Comparison of ENCODE assay signal across 22 cellular contexts in the genomic region with DNA sequence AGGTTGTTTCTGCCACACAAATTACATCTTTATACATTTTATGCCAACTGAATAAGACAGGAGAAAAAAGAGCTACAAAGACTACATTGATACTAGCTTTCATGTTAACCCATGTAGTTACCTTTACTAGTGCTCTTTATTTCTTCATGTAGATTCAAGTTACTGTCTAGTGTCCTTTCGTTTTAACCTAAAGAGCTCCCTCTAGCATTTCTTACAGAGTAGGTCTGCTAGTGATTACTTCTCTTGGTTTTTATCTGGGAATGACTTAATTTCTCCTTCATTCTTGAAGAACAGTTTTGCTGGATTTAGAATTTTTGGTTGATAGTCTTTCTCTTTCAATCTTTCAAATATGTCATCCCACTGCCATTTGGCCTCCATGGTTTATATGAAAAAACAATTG. TPM values are rescaled to one million over a fixed set of nuclear protein-coding genes. Genes with fewer than 3 reads are reported as not detected.
A peak's percentile ranks its signal among the peaks of the same experiment; 100 is the strongest.
DNase-seq lines count a peak whose midpoint lies in the region; ATAC-seq, FAIRE-seq and TF ChIP-seq lines count a peak whose summit lies in the region.
"Had no signal": no experiment of that assay in that cellular context is flagged by ENCODE, and none has a peak within 500 bp of the region (broad histone marks: within the 10 kb centered on the region; RNA-seq: fewer than 3 reads in every experiment).

No MANE protein-coding gene starts in this region.

- TF ChIP-seq CTCF in A549 (IDR thresholded peaks at IDR 0.05), result peak; percentile 42
- peak; percentile 50 for TF ChIP-seq CTCF in OCI-LY3 (IDR thresholded peaks at IDR 0.05; ENCODE audit: low read depth, low read length)
- TF ChIP-seq CTCF in endodermal cell (conservative IDR thresholded peaks at IDR 0.05), result peak; percentile 60

- WGBS in A549 (ENCODE audit: missing lambda C conversion rate), result 3% methylated on average over 1 of the region's 1 CpG
- WGBS in endodermal cell (ENCODE audit: insufficient coverage in 1 of 2, insufficient read length in 1 of 2), 2 experiments, result 15 to 33% methylated on average over 1 of the region's 1 CpG

- H3K4me3 ChIP-seq in A549 (no peak overlapping the region), OCI-LY3 (ENCODE audit: low read length) (no peak overlapping the region), endodermal cell (ENCODE audit: low read length) (no peak overlapping the region)
- H3K4me3 ChIP-seq: adrenal gland, hepatocyte, stomach, uterus had no signal

- ATAC-seq in A549, result peak in 1 of 2 experiments; percentile 41; a peak in 1 of 6 replicates
- ATAC-seq in GM21528 (IDR thresholded peaks at IDR 0.05; ENCODE audit: low FRiP score, unreplicated experiment), result no peak
- ATAC-seq: left cardiac atrium, Right ventricle myocardium inferior had no signal

- DNase-seq in A549 (ENCODE audit: low read depth in 1 of 2, low spot score in 1 of 2), result peak in 1 of 2 experiments; percentile 33
- peak; percentile 38 for DNase-seq in ELR (ENCODE audit: low read depth)
- DNase-seq in endodermal cell, result no peak
- no peak for DNase-seq in effector CD8-positive, alpha-beta T cell (lab: John Stamatoyannopoulos, UW)
- DNase-seq in glomerular visceral epithelial cell (ENCODE audit: extremely low spot score), result no peak
- no peak for DNase-seq in NCI-H2029 (lab: John Stamatoyannopoulos, UW)
- DNase-seq: activated CD4-positive, alpha-beta T cell treated with anti-CD3 and anti-CD28 coated beads, Interleukin-2, amount 50 U/mL, for 48 hours; activated T-cell treated with anti-CD3 and anti-CD28 coated beads, Interleukin-2, amount 50 U/mL, for 48 hours; adrenal gland; DMS79; left cardiac atrium; NCI-H146; posterior cingulate gyrus; stomach; uterus had no signal

- H3K36me3 ChIP-seq in OCI-LY3 (replicated peaks; ENCODE audit: low read depth, low read length), result no peaks in the 10 kb centered on the region
- H3K36me3 ChIP-seq in endodermal cell (ENCODE audit: control insufficient read depth, insufficient read depth, low read length), result no peaks in the 10 kb centered on the region
- H3K36me3 ChIP-seq: adrenal gland, stomach, uterus had no signal

- H3K27me3 ChIP-seq in OCI-LY3 (ENCODE audit: low read depth, low read length) (peaks cover 40% of the 10 kb centered on the region), endodermal cell (ENCODE audit: control insufficient read depth, insufficient read depth, low read length, poor library complexity, severe bottlenecking) (peaks cover 28% of the 10 kb centered on the region)
- H3K27me3 ChIP-seq: adrenal gland, hepatocyte, uterus had no signal

- no peaks in the 10 kb centered on the region for H3K36me3 Mint-ChIP-seq in endodermal cell (ENCODE audit: low read depth)

- H3K4me1 Mint-ChIP-seq in endodermal cell, result peaks cover 7% of the 10 kb centered on the region
- H3K4me1 Mint-ChIP-seq: IgD-negative memory B cell had no signal

- TF ChIP-seq EP300 in A549 (IDR thresholded peaks at IDR 0.05), result no peak

- H3K4me1 ChIP-seq in A549 (peaks cover 18% of the 10 kb centered on the region), OCI-LY3 (ENCODE audit: low read length) (no peaks in the 10 kb centered on the region), endodermal cell (ENCODE audit: control insufficient read depth, insufficient read depth, low read length) (peaks cover 3% of the 10 kb centered on the region)
- H3K4me1 ChIP-seq: adrenal gland, uterus had no signal

- no peak overlapping the region for H2AFZ ChIP-seq in OCI-LY3 (ENCODE audit: low read depth, low read length)
- H2AFZ ChIP-seq: hepatocyte had no signal

- POLR2A ChIA-PET in A549 (lab: Yijun Ruan, JAX), result interaction anchor here (1.8 kb wide), 1 partner anchor 161 kb away, joined by 4 read pairs; a partner anchor contains a TSS

- peak; percentile 28 to 29; a peak in 4 of 5 replicates for TF ChIP-seq RAD21 in A549 (conservative IDR thresholded peaks at IDR 0.05 in 1 of 2, IDR thresholded peaks at IDR 0.05 in 1 of 2)

- H4K20me1 ChIP-seq in OCI-LY3 (ENCODE audit: insufficient read depth, low read length), result no peaks in the 10 kb centered on the region

- H3K9me3 Mint-ChIP-seq in endodermal cell, result peaks cover 6% of the 10 kb centered on the region

- H3K4me2 ChIP-seq in A549 (no peak overlapping the region), OCI-LY3 (ENCODE audit: low read length) (no peak overlapping the region)
- H3K4me2 ChIP-seq: hepatocyte had no signal

- no peak overlapping the region for H3K27ac ChIP-seq in A549
- no peak overlapping the region for H3K27ac ChIP-seq in OCI-LY3 (ENCODE audit: low read length)
- H3K27ac ChIP-seq in endodermal cell (ENCODE audit: low read depth, low read length), result no peak overlapping the region
- H3K27ac ChIP-seq: adrenal gland, hepatocyte, stomach, uterus had no signal

- H3K27me3 Mint-ChIP-seq in endodermal cell (ENCODE audit: insufficient read depth), result peaks cover 50% of the 10 kb centered on the region

- CTCF ChIA-PET in A549 (lab: Yijun Ruan, JAX), result interaction anchor here (1.0 to 7.3 kb wide), 10 partner anchors 10 to 164 kb away, joined by 3 to 62 read pairs (median 4); no protein-coding TSS in a partner anchor

- H3K4me3 Mint-ChIP-seq in endodermal cell, result no peak overlapping the region
- H3K4me3 Mint-ChIP-seq: IgD-negative memory B cell had no signal

- H3K79me2 ChIP-seq in OCI-LY3 (ENCODE audit: low read length), result no peaks in the 10 kb centered on the region
- H3K79me2 ChIP-seq: hepatocyte had no signal

- FAIRE-seq in A549 (lab: Jason Lieb, UNC), result peak; percentile 86
- FAIRE-seq: colon, H54 had no signal

- H3K27ac Mint-ChIP-seq in endodermal cell, result no peak overlapping the region
- H3K27ac Mint-ChIP-seq: IgD-negative memory B cell had no signal

- H3K9ac ChIP-seq in OCI-LY3 (ENCODE audit: low read length) (no peak overlapping the region), endodermal cell (ENCODE audit: extremely low read depth, low read length, poor library complexity, severe bottlenecking) (no peak overlapping the region)

- TF ChIP-seq POLR2A in A549 (IDR thresholded peaks at IDR 0.05; ENCODE audit: low read length), result no peak

- H3K9me3 ChIP-seq in A549, result peaks cover 2% of the 10 kb centered on the region; the same call in 1 of the 3 replicates
- no peaks in the 10 kb centered on the region for H3K9me3 ChIP-seq in OCI-LY3 (ENCODE audit: insufficient read depth, low read length)
- H3K9me3 ChIP-seq in endodermal cell (ENCODE audit: control insufficient read depth, low read length), result peaks cover 5% of the 10 kb centered on the region
- H3K9me3 ChIP-seq: adrenal gland, uterus had no signal

TF ChIP-seq in A549, 52 proteins besides CTCF, POLR2A, EP300 and RAD21:
- TF ChIP-seq RCOR1 (IDR thresholded peaks at IDR 0.05; ENCODE audit: low read depth, low read length) (no peak), CBX8 (IDR thresholded peaks at IDR 0.05) (no peak), FOXS1 (CRISPR knock-in tag; IDR thresholded peaks at IDR 0.05) (no peak), HDAC2 (IDR thresholded peaks at IDR 0.05) (no peak), TP53 (CRISPR knock-in tag; IDR thresholded peaks at IDR 0.05) (no peak), MYC (IDR thresholded peaks at IDR 0.05; ENCODE audit: borderline replicate concordance, low read length) (no peak), RNF2 (IDR thresholded peaks at IDR 0.05; ENCODE audit: borderline replicate concordance, low read depth) (no peak), EHF (CRISPR knock-in tag; IDR thresholded peaks at IDR 0.05) (no peak)
- TF ChIP-seq, protein P1, sequence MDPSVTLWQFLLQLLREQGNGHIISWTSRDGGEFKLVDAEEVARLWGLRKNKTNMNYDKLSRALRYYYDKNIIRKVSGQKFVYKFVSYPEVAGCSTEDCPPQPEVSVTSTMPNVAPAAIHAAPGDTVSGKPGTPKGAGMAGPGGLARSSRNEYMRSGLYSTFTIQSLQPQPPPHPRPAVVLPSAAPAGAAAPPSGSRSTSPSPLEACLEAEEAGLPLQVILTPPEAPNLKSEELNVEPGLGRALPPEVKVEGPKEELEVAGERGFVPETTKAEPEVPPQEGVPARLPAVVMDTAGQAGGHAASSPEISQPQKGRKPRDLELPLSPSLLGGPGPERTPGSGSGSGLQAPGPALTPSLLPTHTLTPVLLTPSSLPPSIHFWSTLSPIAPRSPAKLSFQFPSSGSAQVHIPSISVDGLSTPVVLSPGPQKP (IDR thresholded peaks at IDR 0.05; ENCODE audit: low read depth, low read length), result no peak
- TF ChIP-seq, protein P2, sequence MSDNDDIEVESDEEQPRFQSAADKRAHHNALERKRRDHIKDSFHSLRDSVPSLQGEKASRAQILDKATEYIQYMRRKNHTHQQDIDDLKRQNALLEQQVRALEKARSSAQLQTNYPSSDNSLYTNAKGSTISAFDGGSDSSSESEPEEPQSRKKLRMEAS (IDR thresholded peaks at IDR 0.05), result no peak

RNA-seq across cellular contexts. Expression of a gene that starts 21.2 kb away (rescaled TPM):
- polyA plus RNA-seq in A549 (2011; rRNA removed) (471 and 571 TPM in 2 replicates), A549 (2017; fragmentation: RNase III; extraction: RNeasy Plus Mini Kit Qiagen cat#74134 plus additional on column Dnase treatment) (658 to 761 TPM (median 681 TPM) in 3 replicates)
- 493 and 522 TPM in 2 replicates for polyA plus RNA-seq in A549 (2012; cell fraction: cytosol; rRNA removed)
- polyA plus RNA-seq in A549 (2012; cell fraction: nucleus; rRNA removed), result 926 and 1,083 TPM in 2 replicates
- polyA minus RNA-seq in A549 (2011; rRNA and poly(A)+ RNA removed), result 526 and 546 TPM in 2 replicates
- 100 to 1,000 TPM; 386 to 432 TPM for total RNA-seq in endodermal cell
- 305 TPM for polyA plus RNA-seq in endodermal cell (2013, experiment 1 of 2)
- 280 TPM for polyA plus RNA-seq in endodermal cell (2013, experiment 2 of 2)

RNA-seq across cellular contexts. Expression of a gene that starts 32.8 kb away (rescaled TPM):
- polyA plus RNA-seq in A549 (2011; rRNA removed), result 188 and 200 TPM in 2 replicates
- polyA plus RNA-seq in A549 (2012; cell fraction: cytosol; rRNA removed), result 252 and 259 TPM in 2 replicates
- polyA plus RNA-seq in A549 (2012; cell fraction: nucleus; rRNA removed), result 494 and 609 TPM in 2 replicates
- polyA plus RNA-seq in A549 (2017; fragmentation: RNase III; extraction: RNeasy Plus Mini Kit Qiagen cat#74134 plus additional on column Dnase treatment), result 141 to 154 TPM (median 149 TPM) in 3 replicates
- 164 and 170 TPM in 2 replicates for polyA minus RNA-seq in A549 (2011; rRNA and poly(A)+ RNA removed)
- 10 to 100 TPM; 89.9 to 91.7 TPM for total RNA-seq in endodermal cell
- polyA plus RNA-seq in endodermal cell (2013, experiment 1 of 2), result 78.9 TPM
- 69.2 TPM for polyA plus RNA-seq in endodermal cell (2013, experiment 2 of 2)
